In genomic region chr13:102726430-102726829, GRCh38 we compare ENCODE assay signal across 9 cellular contexts. TPM values are rescaled to one million over a fixed set of nuclear protein-coding genes. Genes with fewer than 3 reads are reported as not detected.
DNase-seq lines count a peak whose midpoint lies in the region; TF ChIP-seq lines count a peak whose summit lies in the region.
"Had no signal": no experiment of that assay in that cellular context is flagged by ENCODE, and none has a peak within 500 bp of the region (broad histone marks: within the 10 kb centered on the region; RNA-seq: fewer than 3 reads in every experiment).

No MANE protein-coding gene starts in this region.

- in situ Hi-C loops in SK-MEL-5 (cut with HindIII; ENCODE audit: low pct_unique_long_range_greater_than_20kb, low sequenced_read_pairs) = no loop called here

- intact Hi-C loops in tibial artery (cut with DNase I; ENCODE audit: low total_unique reads) = no loop called here

- H3K27ac ChIP-seq in tibial artery = no peak overlapping the region

- DNase-seq in NCI-H2196 (lab: John Stamatoyannopoulos, UW; ENCODE audit: unreplicated experiment) = peak; percentile 2
- DNase-seq in NCI-H2196 treated with DMSO at 0.1 percent for 48 hours (lab: John Stamatoyannopoulos, UW; ENCODE audit: unreplicated experiment) = no peak
- DNase-seq in HT-29 (ENCODE audit: low spot score) = peak; percentile 49
- DNase-seq in SK-MEL-5 (ENCODE audit: low read depth, low spot score) = peak; percentile 58
- DNase-seq in kidney tubule cell (ENCODE audit: low spot score) = peak; percentile 31
- no peak for DNase-seq in stimulated activated CD4-positive, alpha-beta T cell treated with anti-CD3 and anti-CD28 coated beads, Interleukin-2, amount 100 ng/mL, for 24 hours
- no peak for DNase-seq in retina
- no peak for DNase-seq in tibial artery
- DNase-seq: NCI-H1417 treated with DMSO at 0.1 percent for 48 hours had no signal

- TF ChIP-seq CTCF in tibial artery (IDR thresholded peaks at IDR 0.05) = no peak

- H3K4me3 ChIP-seq in tibial artery = no peak overlapping the region

- no peaks in the 10 kb centered on the region for H3K9me3 ChIP-seq in tibial artery

- H3K36me3 ChIP-seq in tibial artery = no peaks in the 10 kb centered on the region

- no peaks in the 10 kb centered on the region for H3K4me1 ChIP-seq in tibial artery

- H3K27me3 ChIP-seq in tibial artery = no peaks in the 10 kb centered on the region

RNA-seq across cellular contexts. Expression of gene METTL21C, which starts 31.6 kb away (rescaled TPM):
- total RNA-seq in HT-29 (2014; rRNA removed; shearing (Covaris generic)) = not detected in 2 replicates
- total RNA-seq in SK-MEL-5 (2014; rRNA removed; shearing (Covaris generic)) = not detected in 2 replicates
- not detected in 2 replicates for polyA plus RNA-seq in SK-MEL-5 (2015; cell fraction: cytosol; rRNA removed)
- polyA plus RNA-seq in SK-MEL-5 (2015; cell fraction: nucleus; rRNA removed) = not detected in 2 replicates

RNA-seq across cellular contexts. Expression of gene TEX30, which starts 47.2 kb away (rescaled TPM):
- total RNA-seq in HT-29 (2014; rRNA removed; shearing (Covaris generic)) = 15.4 and 19.4 TPM in 2 replicates
- 41.9 and 48.4 TPM in 2 replicates for total RNA-seq in SK-MEL-5 (2014; rRNA removed; shearing (Covaris generic))
- polyA plus RNA-seq in SK-MEL-5 (2015; cell fraction: cytosol; rRNA removed) = 23.0 and 27.1 TPM in 2 replicates
- polyA plus RNA-seq in SK-MEL-5 (2015; cell fraction: nucleus; rRNA removed) = 15.5 and 22.7 TPM in 2 replicates

Comparison
In these comparisons a context has a peak if more than half of its experiments do, and no peak if none do; other contexts are left out.
1. DNase-seq: peak in NCI-H2196 (single experiment), HT-29 (single experiment), SK-MEL-5 (single experiment) and kidney tubule cell (single experiment); none in NCI-H2196 treated with DMSO at 0.1 percent for 48 hours (single experiment), stimulated activated CD4-positive, alpha-beta T cell treated with anti-CD3 and anti-CD28 coated beads, Interleukin-2, amount 100 ng/mL, for 24 hours (0 of 2), retina (single experiment) and tibial artery (0 of 2).